In the genomic region with DNA sequence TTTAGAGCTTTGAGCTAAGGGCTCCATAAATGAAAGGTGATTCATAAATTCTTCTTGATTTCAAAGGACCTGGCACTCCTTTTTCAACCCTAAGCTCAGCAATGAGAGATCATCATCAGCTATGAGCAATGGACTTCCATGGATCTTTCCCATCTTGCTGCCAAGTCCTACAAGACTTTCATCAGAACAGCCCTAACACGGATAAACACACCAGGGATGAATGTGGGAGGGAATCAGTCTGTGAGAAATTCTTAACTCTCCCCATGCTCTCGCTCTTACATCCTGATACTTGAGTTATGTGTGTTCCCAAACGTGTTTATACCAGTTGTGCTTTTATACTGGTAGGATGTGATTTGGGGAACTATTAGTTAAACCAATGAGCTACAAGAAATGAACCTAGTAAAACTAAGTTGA, we compare ENCODE assay signal across 1 cellular context.
A peak's percentile ranks its signal among the peaks of the same experiment; 100 is the strongest.
TF ChIP-seq lines count a peak whose summit lies in the region.

No MANE protein-coding gene starts in this region.

TF ChIP-seq in IMR-90, 13 proteins besides CTCF, POLR2A, EP300 and RAD21:
- TF ChIP-seq CHD1 (IDR thresholded peaks at IDR 0.05; ENCODE audit: low read depth, low read length): no peak
- TF ChIP-seq MAZ (IDR thresholded peaks at IDR 0.05; ENCODE audit: borderline replicate concordance, low read depth, low read length): no peak
- TF ChIP-seq MAFK (IDR thresholded peaks at IDR 0.05; ENCODE audit: low read depth, low read length): peak; percentile 39; the same call in 1 of the 2 replicates
- TF ChIP-seq RCOR1 (IDR thresholded peaks at IDR 0.05; ENCODE audit: insufficient replicate concordance, low read length): no peak
- no peak for TF ChIP-seq RFX5 (IDR thresholded peaks at IDR 0.05; ENCODE audit: low read depth, low read length)
- TF ChIP-seq MXI1 (IDR thresholded peaks at IDR 0.05; ENCODE audit: borderline replicate concordance, low read depth, low read length): no peak
- peak; percentile 87 for TF ChIP-seq CEBPB (IDR thresholded peaks at IDR 0.05; ENCODE audit: low read depth, low read length)
- TF ChIP-seq SMC3 (IDR thresholded peaks at IDR 0.05; ENCODE audit: low read depth, low read length): no peak
- TF ChIP-seq NFE2L2 (IDR thresholded peaks at IDR 0.05; ENCODE audit: low read depth, low read length): no peak
- TF ChIP-seq, protein P1, sequence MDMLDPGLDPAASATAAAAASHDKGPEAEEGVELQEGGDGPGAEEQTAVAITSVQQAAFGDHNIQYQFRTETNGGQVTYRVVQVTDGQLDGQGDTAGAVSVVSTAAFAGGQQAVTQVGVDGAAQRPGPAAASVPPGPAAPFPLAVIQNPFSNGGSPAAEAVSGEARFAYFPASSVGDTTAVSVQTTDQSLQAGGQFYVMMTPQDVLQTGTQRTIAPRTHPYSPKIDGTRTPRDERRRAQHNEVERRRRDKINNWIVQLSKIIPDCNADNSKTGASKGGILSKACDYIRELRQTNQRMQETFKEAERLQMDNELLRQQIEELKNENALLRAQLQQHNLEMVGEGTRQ (IDR thresholded peaks at IDR 0.05; ENCODE audit: low read depth, low read length): no peak
- peak; percentile 34; the same call in 1 of the 2 replicates for TF ChIP-seq BHLHE40 (IDR thresholded peaks at IDR 0.05; ENCODE audit: low read depth, low read length)
- TF ChIP-seq ELK1 (IDR thresholded peaks at IDR 0.05; ENCODE audit: borderline replicate concordance, low read depth, low read length): no peak
- peak; percentile 35; the same call in 1 of the 2 replicates for TF ChIP-seq FOS (IDR thresholded peaks at IDR 0.05; ENCODE audit: low read depth, low read length)
